ENCODE assay signal across 18 cellular contexts in genomic region chr6:4472953-4473642, GRCh38.
"Had no signal": no experiment of that assay in that cellular context is flagged by ENCODE, and none has a peak within 500 bp of the region (broad histone marks: within the 10 kb centered on the region; RNA-seq: fewer than 3 reads in every experiment).

No MANE protein-coding gene starts in this region.

- ATAC-seq: activated CD4-positive, alpha-beta T cell treated with anti-CD3 and anti-CD28 coated beads for 36 hours; lower lobe of right lung; naive thymus-derived CD8-positive, alpha-beta T cell; right lobe of liver; stimulated activated naive CD8-positive, alpha-beta T cell treated with anti-CD3 and anti-CD28 coated beads, Interleukin-15, amount 100 ng/mL, for 72 hours; WTC11 had no signal

- DNase-seq: activated CD4-positive, alpha-beta T cell treated with anti-CD3 and anti-CD28 coated beads for 36 hours; activated CD4-positive, alpha-beta T cell treated with anti-CD3 and anti-CD28 coated beads, Interleukin-2, amount 50 U/mL, for 48 hours; activated gamma-delta T cell; effector CD8-positive, alpha-beta T cell; lower lobe of right lung; naive thymus-derived CD8-positive, alpha-beta T cell; right lobe of liver; small intestine; stimulated activated CD4-positive, alpha-beta T cell treated with anti-CD3 and anti-CD28 coated beads, Interleukin-4, amount 100 ng/mL, for 1 hour; stimulated activated naive CD8-positive, alpha-beta T cell treated with anti-CD3 and anti-CD28 coated beads, Interleukin-15, amount 100 ng/mL, for 72 hours; transverse colon had no signal

- H3K27ac ChIP-seq: ascending aorta, esophagus muscularis mucosa, lower lobe of right lung, prostate gland, right lobe of liver, suprapubic skin, transverse colon, vagina had no signal

- H3K27me3 ChIP-seq: ascending aorta, esophagus muscularis mucosa, right lobe of liver, suprapubic skin, transverse colon, vagina had no signal

- H3K36me3 ChIP-seq: ascending aorta, esophagus muscularis mucosa, lower lobe of right lung, prostate gland, right lobe of liver, suprapubic skin, transverse colon, vagina had no signal

- H3K4me1 ChIP-seq: ascending aorta, esophagus muscularis mucosa, lower lobe of right lung, prostate gland, right lobe of liver, suprapubic skin, transverse colon, vagina had no signal

- H3K9me3 ChIP-seq: prostate gland, right lobe of liver, suprapubic skin had no signal

- FAIRE-seq: endothelial cell of umbilical vein, small intestine had no signal

- H3K4me3 ChIP-seq: ascending aorta, esophagus muscularis mucosa, lower lobe of right lung, prostate gland, right lobe of liver, suprapubic skin, transverse colon, vagina had no signal
